1 cellular context compared by ENCODE assay signal in the genomic region with DNA sequence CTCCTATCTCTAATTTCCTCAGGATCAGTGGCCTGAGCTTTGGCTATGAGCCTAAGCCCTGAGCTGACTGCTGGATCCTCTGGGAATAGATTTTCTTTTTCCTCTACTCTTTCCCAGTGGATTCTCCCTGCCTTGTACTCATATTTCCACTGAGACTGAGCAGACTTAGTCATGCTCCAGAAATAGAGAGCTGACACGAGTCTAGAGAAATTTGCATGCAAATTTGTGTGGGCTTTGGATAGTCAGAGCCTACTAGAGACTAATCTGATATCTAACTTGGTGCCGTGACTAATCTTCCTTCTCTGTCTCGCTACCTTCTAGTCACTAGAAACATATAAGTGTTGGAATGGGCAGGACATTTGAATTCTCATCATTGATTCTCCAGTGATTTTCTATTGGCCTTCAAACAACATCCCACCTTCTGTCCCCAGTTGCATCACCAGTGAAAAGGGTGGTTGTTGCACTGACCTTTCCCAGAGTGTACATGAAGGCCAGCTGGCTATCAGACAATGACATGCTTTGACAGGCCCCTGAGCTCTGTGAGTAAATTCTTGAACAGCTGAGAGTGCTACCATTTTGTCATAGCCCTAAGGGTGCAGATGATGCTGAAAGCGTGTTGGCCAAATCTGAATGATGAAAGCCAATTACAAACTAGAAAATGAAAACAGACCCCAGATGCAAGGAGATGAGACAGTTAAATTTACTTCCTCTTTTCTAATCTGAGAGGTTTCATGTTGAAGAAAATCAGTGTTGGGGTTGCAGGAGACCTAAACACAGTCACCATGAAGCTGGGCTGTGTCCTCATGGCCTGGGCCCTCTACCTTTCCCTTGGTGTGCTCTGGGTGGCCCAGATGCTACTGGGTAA.
TF ChIP-seq lines count a peak whose summit lies in the region.

A gene with protein sequence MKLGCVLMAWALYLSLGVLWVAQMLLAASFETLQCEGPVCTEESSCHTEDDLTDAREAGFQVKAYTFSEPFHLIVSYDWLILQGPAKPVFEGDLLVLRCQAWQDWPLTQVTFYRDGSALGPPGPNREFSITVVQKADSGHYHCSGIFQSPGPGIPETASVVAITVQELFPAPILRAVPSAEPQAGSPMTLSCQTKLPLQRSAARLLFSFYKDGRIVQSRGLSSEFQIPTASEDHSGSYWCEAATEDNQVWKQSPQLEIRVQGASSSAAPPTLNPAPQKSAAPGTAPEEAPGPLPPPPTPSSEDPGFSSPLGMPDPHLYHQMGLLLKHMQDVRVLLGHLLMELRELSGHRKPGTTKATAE (plus strand): TSS at position 747 of the 865 bp plus-strand sequence. CDS start 36 bp downstream, at position 783.

TF ChIP-seq in K562, 482 proteins besides CTCF, POLR2A, EP300 and RAD21 (continued from another document and continues in another):
- TF ChIP-seq RERE (CRISPR knock-in tag; IDR thresholded peaks at IDR 0.05; ENCODE audit: borderline replicate concordance) (no peak), GTF3C2 (IDR thresholded peaks at IDR 0.05; ENCODE audit: borderline replicate concordance, extremely low read depth, insufficient read length) (no peak), HMG20A (CRISPR knock-in tag; conservative IDR thresholded peaks at IDR 0.05) (no peak), HMGN3 (IDR thresholded peaks at IDR 0.05; ENCODE audit: borderline replicate concordance, extremely low read depth, insufficient read length, low read depth, low read length) (no peak), PPARD (CRISPR knock-in tag; IDR thresholded peaks at IDR 0.05) (no peak), MTA3 (IDR thresholded peaks at IDR 0.05; ENCODE audit: borderline replicate concordance) (peak; percentile 57; the same call in 1 of the 2 replicates), JUND (IDR thresholded peaks at IDR 0.05; ENCODE audit: borderline replicate concordance, low read depth, low read length) (peak; percentile 84), JUND (tag; IDR thresholded peaks at IDR 0.05; ENCODE audit: borderline replicate concordance, low read depth, low read length) (peak; percentile 60), ZNF778 (CRISPR knock-in tag; IDR thresholded peaks at IDR 0.05) (no peak), HBP1 (CRISPR knock-in tag; IDR thresholded peaks at IDR 0.05) (no peak), RBM15 (IDR thresholded peaks at IDR 0.05; ENCODE audit: insufficient read depth, low read length) (no peak), SOX6 (IDR thresholded peaks at IDR 0.05) (no peak), ZNF140 (CRISPR knock-in tag; IDR thresholded peaks at IDR 0.05) (no peak), VEZF1 (CRISPR knock-in tag; IDR thresholded peaks at IDR 0.05) (peak; percentile 22; the same call in 1 of the 2 replicates), OTX1 (CRISPR knock-in tag; IDR thresholded peaks at IDR 0.05) (no peak), ELF2 (CRISPR knock-in tag; IDR thresholded peaks at IDR 0.05) (no peak), HNRNPLL (IDR thresholded peaks at IDR 0.05; ENCODE audit: low read depth, low read length, poor library complexity, severe bottlenecking) (no peak), CAMTA2 (CRISPR knock-in tag; conservative IDR thresholded peaks at IDR 0.05) (no peak), EGR1 (conservative IDR thresholded peaks at IDR 0.05) (no peak), ZNF609 (CRISPR knock-in tag; IDR thresholded peaks at IDR 0.05; ENCODE audit: borderline replicate concordance) (no peak), SMAD2 (IDR thresholded peaks at IDR 0.05; ENCODE audit: low read depth, low read length) (no peak), ELF4 (CRISPR knock-in tag; IDR thresholded peaks at IDR 0.05) (no peak)
- TF ChIP-seq, protein P1, sequence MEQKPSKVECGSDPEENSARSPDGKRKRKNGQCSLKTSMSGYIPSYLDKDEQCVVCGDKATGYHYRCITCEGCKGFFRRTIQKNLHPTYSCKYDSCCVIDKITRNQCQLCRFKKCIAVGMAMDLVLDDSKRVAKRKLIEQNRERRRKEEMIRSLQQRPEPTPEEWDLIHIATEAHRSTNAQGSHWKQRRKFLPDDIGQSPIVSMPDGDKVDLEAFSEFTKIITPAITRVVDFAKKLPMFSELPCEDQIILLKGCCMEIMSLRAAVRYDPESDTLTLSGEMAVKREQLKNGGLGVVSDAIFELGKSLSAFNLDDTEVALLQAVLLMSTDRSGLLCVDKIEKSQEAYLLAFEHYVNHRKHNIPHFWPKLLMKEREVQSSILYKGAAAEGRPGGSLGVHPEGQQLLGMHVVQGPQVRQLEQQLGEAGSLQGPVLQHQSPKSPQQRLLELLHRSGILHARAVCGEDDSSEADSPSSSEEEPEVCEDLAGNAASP (IDR thresholded peaks at IDR 0.05), result no peak
- TF ChIP-seq, protein P2, sequence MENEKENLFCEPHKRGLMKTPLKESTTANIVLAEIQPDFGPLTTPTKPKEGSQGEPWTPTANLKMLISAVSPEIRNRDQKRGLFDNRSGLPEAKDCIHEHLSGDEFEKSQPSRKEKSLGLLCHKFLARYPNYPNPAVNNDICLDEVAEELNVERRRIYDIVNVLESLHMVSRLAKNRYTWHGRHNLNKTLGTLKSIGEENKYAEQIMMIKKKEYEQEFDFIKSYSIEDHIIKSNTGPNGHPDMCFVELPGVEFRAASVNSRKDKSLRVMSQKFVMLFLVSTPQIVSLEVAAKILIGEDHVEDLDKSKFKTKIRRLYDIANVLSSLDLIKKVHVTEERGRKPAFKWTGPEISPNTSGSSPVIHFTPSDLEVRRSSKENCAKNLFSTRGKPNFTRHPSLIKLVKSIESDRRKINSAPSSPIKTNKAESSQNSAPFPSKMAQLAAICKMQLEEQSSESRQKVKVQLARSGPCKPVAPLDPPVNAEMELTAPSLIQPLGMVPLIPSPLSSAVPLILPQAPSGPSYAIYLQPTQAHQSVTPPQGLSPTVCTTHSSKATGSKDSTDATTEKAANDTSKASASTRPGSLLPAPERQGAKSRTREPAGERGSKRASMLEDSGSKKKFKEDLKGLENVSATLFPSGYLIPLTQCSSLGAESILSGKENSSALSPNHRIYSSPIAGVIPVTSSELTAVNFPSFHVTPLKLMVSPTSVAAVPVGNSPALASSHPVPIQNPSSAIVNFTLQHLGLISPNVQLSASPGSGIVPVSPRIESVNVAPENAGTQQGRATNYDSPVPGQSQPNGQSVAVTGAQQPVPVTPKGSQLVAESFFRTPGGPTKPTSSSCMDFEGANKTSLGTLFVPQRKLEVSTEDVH (IDR thresholded peaks at IDR 0.05; ENCODE audit: low read depth, partially characterized antibody), result no peak
- TF ChIP-seq, protein P3, sequence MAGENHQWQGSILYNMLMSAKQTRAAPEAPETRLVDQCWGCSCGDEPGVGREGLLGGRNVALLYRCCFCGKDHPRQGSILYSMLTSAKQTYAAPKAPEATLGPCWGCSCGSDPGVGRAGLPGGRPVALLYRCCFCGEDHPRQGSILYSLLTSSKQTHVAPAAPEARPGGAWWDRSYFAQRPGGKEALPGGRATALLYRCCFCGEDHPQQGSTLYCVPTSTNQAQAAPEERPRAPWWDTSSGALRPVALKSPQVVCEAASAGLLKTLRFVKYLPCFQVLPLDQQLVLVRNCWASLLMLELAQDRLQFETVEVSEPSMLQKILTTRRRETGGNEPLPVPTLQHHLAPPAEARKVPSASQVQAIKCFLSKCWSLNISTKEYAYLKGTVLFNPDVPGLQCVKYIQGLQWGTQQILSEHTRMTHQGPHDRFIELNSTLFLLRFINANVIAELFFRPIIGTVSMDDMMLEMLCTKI (IDR thresholded peaks at IDR 0.05; ENCODE audit: partially characterized antibody), result no peak
